8 cellular contexts compared by ENCODE assay signal in genomic region chr19:47436712-47437401, GRCh38. TPM values are rescaled to one million over a fixed set of nuclear protein-coding genes. Genes with fewer than 3 reads are reported as not detected.
DNase-seq lines count a peak whose midpoint lies in the region; ATAC-seq and TF ChIP-seq lines count a peak whose summit lies in the region.

No MANE protein-coding gene starts in this region.

- H3K27ac Mint-ChIP-seq in CD4-positive, alpha-beta T cell: no peak overlapping the region

- H3K4me3 Mint-ChIP-seq in CD4-positive, alpha-beta T cell: peak overlapping the region; percentile 11

- intact Hi-C loops in CD4-positive, alpha-beta T cell (cut with DNase I, micrococcal nuclease): loop anchor here (1.0 to 10.0 kb wide), 7 partner anchors 45 to 306 kb away; partner anchors contain the start of genes NAPA (in 2 of the 2), BICRA (in 1 of the 2) and KPTN (in 1 of the 2)

- peaks cover 74% of the 10 kb centered on the region for H3K27me3 Mint-ChIP-seq in CD4-positive, alpha-beta T cell

- H3K4me1 ChIP-seq in lung (ENCODE audit: control insufficient read depth in 2 of 2, insufficient read depth in 2 of 2, low read length in 2 of 2): no peaks in the 10 kb centered on the region

- WGBS in lung, 2 donors: 31 to 35% methylated on average over 17 of the region's 17 CpGs

- no peaks in the 10 kb centered on the region for H3K9me3 ChIP-seq in CD4-positive, alpha-beta T cell (ENCODE audit: control insufficient read depth, low read length)
- H3K9me3 ChIP-seq in lung (ENCODE audit: control insufficient read depth in 2 of 2, insufficient read depth in 1 of 2, low read length in 1 of 2): no peaks in the 10 kb centered on the region

- ATAC-seq in CD4-positive, alpha-beta T cell (ENCODE audit: poor library complexity): peak; percentile 95
- ATAC-seq in HG02678 (IDR thresholded peaks at IDR 0.05; ENCODE audit: unreplicated experiment) (peak; percentile 62), lung (ENCODE audit: insufficient read depth, low FRiP score) (peak; percentile 88), GM21360 (IDR thresholded peaks at IDR 0.05; ENCODE audit: unreplicated experiment) (no peak)

- no peak overlapping the region for H3K27ac ChIP-seq in CD4-positive, alpha-beta T cell (ENCODE audit: low read depth, low read length)
- H3K27ac ChIP-seq in lung (ENCODE audit: low read depth in 1 of 2, low read length in 1 of 2): no peak overlapping the region

- H3K4me3 ChIP-seq in lung: no peak overlapping the region

- peak; percentile 92 for TF ChIP-seq CTCF in CD4-positive, alpha-beta T cell (IDR thresholded peaks at IDR 0.05)
- TF ChIP-seq CTCF in lung (IDR thresholded peaks at IDR 0.05; ENCODE audit: control extremely low read depth, extremely low read depth): peak; percentile 85

- H3K36me3 Mint-ChIP-seq in CD4-positive, alpha-beta T cell (ENCODE audit: low read depth): no peaks in the 10 kb centered on the region

- no peaks in the 10 kb centered on the region for H3K9me3 Mint-ChIP-seq in CD4-positive, alpha-beta T cell

- H3K27me3 ChIP-seq in CD4-positive, alpha-beta T cell (ENCODE audit: control insufficient read depth, insufficient read depth, low read length): peaks cover 24% of the 10 kb centered on the region
- no peaks in the 10 kb centered on the region for H3K27me3 ChIP-seq in lung (ENCODE audit: control insufficient read depth, insufficient read depth)

- DNase-seq in CD4-positive, alpha-beta T cell: peak; percentile 77 to 90 (median 79)
- DNase-seq in NCI-H748 treated with DMSO at 0.1 percent for 48 hours (lab: John Stamatoyannopoulos, UW) (peak; percentile 93), dermis blood vessel endothelial cell (peak; percentile 83), lung (ENCODE audit: low spot score) (peak; percentile 84)
- DNase-seq in activated CD4-positive, alpha-beta T cell treated with anti-CD3 and anti-CD28 coated beads, Interleukin-2, amount 50 U/mL, for 48 hours: peak; percentile 85 to 89
- peak; percentile 73 for DNase-seq in stimulated activated CD8-positive, alpha-beta memory T cell treated with anti-CD3 and anti-CD28 coated beads, Interleukin-15, amount 100 ng/mL, for 24 hours (ENCODE audit: low read depth)

- peaks cover 14% of the 10 kb centered on the region for H3K4me1 Mint-ChIP-seq in CD4-positive, alpha-beta T cell (ENCODE audit: low read depth)

- H3K36me3 ChIP-seq in lung (ENCODE audit: control insufficient read depth in 2 of 2, insufficient read depth in 2 of 2, low read length in 2 of 2): no peaks in the 10 kb centered on the region

- POLR2A ChIA-PET in CD4-positive, alpha-beta T cell (lab: Charles Lee): interaction anchor here (0.6 to 2.0 kb wide), 8 partner anchors 9 to 1707 kb away, joined by 3 to 16 read pairs (median 6); partner anchors contain the start of genes NAPA and NOP53

- CTCF ChIA-PET in CD4-positive, alpha-beta T cell (lab: Charles Lee): interaction anchor here (0.6 to 5.7 kb wide), 25 partner anchors 9 to 306 kb away, joined by 3 to 50 read pairs (median 5); partner anchors contain the start of genes BICRA, DHX34, EHD2 and KPTN

RNA-seq across cellular contexts. Expression of gene MEIS3, which starts 17.5 kb away (rescaled TPM):
- total RNA-seq in CD4-positive, alpha-beta T cell: under 1 TPM in 1 of 2 experiments, not detected in 1; 0.47 TPM
- total RNA-seq in dermis blood vessel endothelial cell: 0.37 TPM in 1 of 2 replicates, not detected in the other
- total RNA-seq in lung: 10 to 100 TPM in 1 of 2 donors, 1 to 10 TPM in 1; 8.6 to 10.2 TPM
- 1 to 10 TPM; 3.8 to 7.3 TPM for polyA plus RNA-seq in lung

RNA-seq across cellular contexts. Expression of gene SLC8A2, which starts 34.8 kb away (rescaled TPM):
- not detected for total RNA-seq in CD4-positive, alpha-beta T cell
- total RNA-seq in dermis blood vessel endothelial cell: 0.17 TPM in 1 of 2 replicates, not detected in the other
- under 1 TPM; 0.15 to 0.26 TPM for total RNA-seq in lung
- under 1 TPM; 0.10 to 0.14 TPM for polyA plus RNA-seq in lung

RNA-seq across cellular contexts. Expression of gene KPTN, which starts 47.2 kb away (rescaled TPM):
- total RNA-seq in CD4-positive, alpha-beta T cell: 1 to 10 TPM; 3.6 to 4.5 TPM
- total RNA-seq in dermis blood vessel endothelial cell: 4.3 and 6.7 TPM in 2 replicates
- total RNA-seq in lung: 10 to 100 TPM in 1 of 2 donors, 1 to 10 TPM in 1; 4.6 to 13.6 TPM
- polyA plus RNA-seq in lung: 10 to 100 TPM; 12.1 to 15.7 TPM
